ENCODE assay signal across 18 cellular contexts in the genomic region with DNA sequence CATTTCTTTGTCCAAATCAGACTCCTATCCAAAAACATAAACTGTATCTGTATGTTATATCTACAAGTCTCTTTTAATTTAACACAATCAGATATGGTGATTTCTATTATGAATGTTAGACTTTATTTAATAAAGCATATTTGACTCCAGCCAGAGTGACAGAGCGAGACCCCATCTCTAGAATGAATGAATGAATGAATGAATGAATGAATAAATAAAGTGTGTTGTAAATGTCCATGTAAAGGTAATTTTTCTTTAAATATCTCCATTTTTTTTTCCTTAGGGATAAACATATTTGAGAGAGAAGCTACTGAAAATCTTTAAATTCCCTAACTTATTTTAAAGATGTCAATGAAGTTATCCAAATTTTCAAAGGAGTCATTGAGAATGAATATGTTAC. TPM values are rescaled to one million over a fixed set of nuclear protein-coding genes. Genes with fewer than 3 reads are reported as not detected.
DNase-seq lines count a peak whose midpoint lies in the region; ATAC-seq, FAIRE-seq and TF ChIP-seq lines count a peak whose summit lies in the region.
"Had no signal": no experiment of that assay in that cellular context is flagged by ENCODE, and none has a peak within 500 bp of the region (broad histone marks: within the 10 kb centered on the region; RNA-seq: fewer than 3 reads in every experiment).

No MANE protein-coding gene starts in this region.

- no peaks in the 10 kb centered on the region for H4K20me1 ChIP-seq in HepG2 (ENCODE audit: insufficient read depth, low read length)
- H4K20me1 ChIP-seq in PC-9 (ENCODE audit: insufficient read depth) = no peaks in the 10 kb centered on the region
- no peaks in the 10 kb centered on the region for H4K20me1 ChIP-seq in K562 (replicated peaks; ENCODE audit: control insufficient read depth, insufficient read depth, low read length)

- 97% methylated on average over 1 of the region's 1 CpG for WGBS in HepG2 (ENCODE audit: low lambda C conversion rate)
- WGBS in right lobe of liver (ENCODE audit: insufficient coverage, low coverage, low lambda C conversion rate, missing lambda C conversion rate) = 92% methylated on average over 1 of the region's 1 CpG
- WGBS in K562 (ENCODE audit: insufficient coverage, low coverage, missing lambda C conversion rate) = 88% methylated on average over 1 of the region's 1 CpG

- H3K4me1 ChIP-seq in HepG2 (ENCODE audit: insufficient read depth, low read length) = peaks cover 5% of the 10 kb centered on the region; the same call in 1 of the 2 replicates
- H3K4me1 ChIP-seq in right lobe of liver = peaks cover 0 to 4% (median 0%) of the 10 kb centered on the region in 4 donors
- H3K4me1 ChIP-seq in PC-9 (replicated peaks; ENCODE audit: insufficient read depth) = peaks cover 26% of the 10 kb centered on the region
- H3K4me1 ChIP-seq in K562 (replicated peaks in 1 of 2; ENCODE audit: control insufficient read depth in 2 of 2, insufficient read depth in 2 of 2, low read length in 2 of 2) = no peaks in the 10 kb centered on the region
- H3K4me1 ChIP-seq: A549 had no signal

- H3K36me3 ChIP-seq in HepG2 (replicated peaks in 1 of 2; ENCODE audit: control insufficient read depth in 1 of 2, insufficient read depth in 2 of 2, low read length in 2 of 2) (peaks cover 1 to 13% of the 10 kb centered on the region in 2 experiments; a peak in 4 of 5 replicates), right lobe of liver (peaks cover 0 to 6% (median 2%) of the 10 kb centered on the region in 4 donors), PC-9 (ENCODE audit: low read depth) (no peaks in the 10 kb centered on the region; the same call in 1 of the 2 replicates), K562 (ENCODE audit: control insufficient read depth, insufficient read depth, low read length) (peaks cover 31% of the 10 kb centered on the region; the same call in 1 of the 3 replicates)

- H3F3A ChIP-seq in PC-9 (ENCODE audit: insufficient read depth, low read depth) = peaks cover 11% of the 10 kb centered on the region

- intact Hi-C loops in HepG2 (cut with micrococcal nuclease; ENCODE audit: unreplicated experiment) = no loop called here
- intact Hi-C loops in right lobe of liver (cut with DNase I) = no loop called here
- intact Hi-C loops in PC-9 (cut with micrococcal nuclease; ENCODE audit: unreplicated experiment) = no loop called here
- intact Hi-C loops in K562 (cut with micrococcal nuclease) = no loop called here

- H3K27me3 ChIP-seq in HepG2 (ENCODE audit: control insufficient read depth in 1 of 2, insufficient read depth in 2 of 2, low read length in 2 of 2) (no peaks in the 10 kb centered on the region; a peak in 1 of 5 replicates), right lobe of liver (no peaks in the 10 kb centered on the region), PC-9 (ENCODE audit: insufficient read depth, low read depth) (no peaks in the 10 kb centered on the region), K562 (ENCODE audit: control insufficient read depth in 2 of 2, insufficient read depth in 2 of 2, low read length in 2 of 2) (no peaks in the 10 kb centered on the region)

- H3K9me3 ChIP-seq in HepG2 (ENCODE audit: low read length) (no peaks in the 10 kb centered on the region), right lobe of liver (no peaks in the 10 kb centered on the region), PC-9 (ENCODE audit: insufficient read depth, low read depth) (no peaks in the 10 kb centered on the region), K562 (replicated peaks; ENCODE audit: control insufficient read depth, insufficient read depth, low read depth, low read length) (no peaks in the 10 kb centered on the region)
- H3K9me3 ChIP-seq: A549 had no signal

- TF ChIP-seq RAD21 in HepG2 (CRISPR knock-in tag; IDR thresholded peaks at IDR 0.05) = no peak
- no peak for TF ChIP-seq RAD21 in K562 (CRISPR knock-in tag; conservative IDR thresholded peaks at IDR 0.05 in 1 of 2, IDR thresholded peaks at IDR 0.05 in 1 of 2)

- DNase-seq in HepG2 (ENCODE audit: low spot score) (no peak), right lobe of liver (no peak), PC-9 (no peak), K562 (ENCODE audit: extremely low read depth in 1 of 4, low spot score in 3 of 4) (no peak), AG08395 (ENCODE audit: low spot score) (no peak), SKM-1 (lab: John Stamatoyannopoulos, UW; ENCODE audit: unreplicated experiment) (no peak)
- no peak for DNase-seq in stimulated activated CD4-positive, alpha-beta T cell treated with anti-CD3 and anti-CD28 coated beads, Interleukin-12 subunit alpha, Interleukin-12 subunit beta, amount 100 ng/mL, for 4 hours
- DNase-seq: 8988T; ACHN; C1 segment of cervical spinal cord; CD4-positive, alpha-beta memory T cell; COR-L47; DMS153; DND-41; H9; HFFc6 had no signal

- in situ Hi-C loops in HepG2 (cut with HindIII; ENCODE audit: extremely low pct_ligation_motif_present, low pct_unique_long_range_greater_than_20kb) = no loop called here
- in situ Hi-C loops in K562 (cut with MboI) = no loop called here

- H2AFZ ChIP-seq in HepG2 (ENCODE audit: low read length) (no peak overlapping the region), PC-9 (no peak overlapping the region), K562 (ENCODE audit: low read depth, low read length) (no peak overlapping the region)
- H2AFZ ChIP-seq: GM23338 had no signal

- ATAC-seq in HepG2 = no peak
- no peak for ATAC-seq in right lobe of liver
- no peak for ATAC-seq in K562
- ATAC-seq: A549, GM23338 had no signal

- TF ChIP-seq CTCF in HepG2 (CRISPR knock-in tag; IDR thresholded peaks at IDR 0.05) (no peak), right lobe of liver (IDR thresholded peaks at IDR 0.05) (no peak), PC-9 (conservative IDR thresholded peaks at IDR 0.05) (no peak), K562 (IDR thresholded peaks at IDR 0.05 in 2 of 3, conservative IDR thresholded peaks at IDR 0.05 in 1 of 3; ENCODE audit: insufficient read depth in 2 of 3, low read depth in 1 of 3, low read length in 3 of 3) (no peak)

- H3K4me2 ChIP-seq in HepG2 (ENCODE audit: low read depth, low read length) (no peak overlapping the region), PC-9 (peak overlapping the region; percentile 74), K562 (ENCODE audit: insufficient read depth, low read length) (no peak overlapping the region)
- H3K4me2 ChIP-seq: A549, GM23338 had no signal

- CTCF ChIA-PET in HepG2 (lab: Yijun Ruan, JAX; ENCODE audit: low intra/inter-chr PET ratio, low total read pairs) (no interaction called here), PC-9 (lab: Charles Lee) (no interaction called here), K562 (lab: Yijun Ruan, JAX; ENCODE audit: low intra/inter-chr PET ratio) (no interaction called here)

- H3K4me3 ChIP-seq in HepG2 (replicated peaks in 1 of 3; ENCODE audit: insufficient read depth in 1 of 3, low read depth in 2 of 3, low read length in 3 of 3) (no peak overlapping the region), right lobe of liver (no peak overlapping the region), PC-9 (no peak overlapping the region), K562 (no peak overlapping the region)
- H3K4me3 ChIP-seq: A549, GM23338 had no signal

- no peak overlapping the region for H3K27ac ChIP-seq in HepG2 (ENCODE audit: extremely low read length, insufficient read depth, low read length)
- H3K27ac ChIP-seq in right lobe of liver = no peak overlapping the region
- peak overlapping the region; percentile 89 for H3K27ac ChIP-seq in PC-9
- H3K27ac ChIP-seq in K562 (ENCODE audit: extremely low read depth, low read depth, low read length) = no peak overlapping the region
- H3K27ac ChIP-seq: A549 had no signal

- POLR2A ChIA-PET in HepG2 (lab: Yijun Ruan, JAX) = no interaction called here
- POLR2A ChIA-PET in PC-9 (lab: Charles Lee; ENCODE audit: unreplicated experiment) = no interaction called here
- POLR2A ChIA-PET in K562 (lab: Yijun Ruan, JAX) = no interaction called here

- H3K9ac ChIP-seq in HepG2 (ENCODE audit: insufficient read depth, low read depth, low read length) = no peak overlapping the region
- no peak overlapping the region for H3K9ac ChIP-seq in K562 (ENCODE audit: insufficient read depth in 1 of 2, low read depth in 2 of 2, low read length in 2 of 2)

- TF ChIP-seq EP300 in HepG2 (IDR thresholded peaks at IDR 0.05; ENCODE audit: low read depth in 2 of 2, low read length in 2 of 2) = no peak
- TF ChIP-seq EP300 in HepG2 (CRISPR knock-in tag; IDR thresholded peaks at IDR 0.05; ENCODE audit: borderline replicate concordance) = no peak
- TF ChIP-seq EP300 in K562 (IDR thresholded peaks at IDR 0.05; ENCODE audit: low read length) = no peak

- TF ChIP-seq POLR2A in HepG2 (IDR thresholded peaks at IDR 0.05; ENCODE audit: insufficient read depth in 1 of 2, low read depth in 2 of 2, low read length in 2 of 2) = no peak
- no peak for TF ChIP-seq POLR2A in right lobe of liver (IDR thresholded peaks at IDR 0.05)
- no peak for TF ChIP-seq POLR2A in K562 (conservative IDR thresholded peaks at IDR 0.05)

- BruUV-seq in HepG2 (replicated peaks; lab: Mats Ljungman, UMichigan) (no TSS peak), PC-9 (replicated peaks; lab: Mats Ljungman, UMichigan) (no TSS peak), K562 (replicated peaks; lab: Mats Ljungman, UMichigan) (no TSS peak)

- no peaks in the 10 kb centered on the region for H3K79me2 ChIP-seq in HepG2 (ENCODE audit: insufficient read depth, low read length)
- no peaks in the 10 kb centered on the region for H3K79me2 ChIP-seq in PC-9 (ENCODE audit: low read depth)
- no peaks in the 10 kb centered on the region for H3K79me2 ChIP-seq in K562 (ENCODE audit: control insufficient read depth, insufficient read depth, low read length)

- H3K9me2 ChIP-seq in PC-9 (ENCODE audit: insufficient read depth) = no peaks in the 10 kb centered on the region

- FAIRE-seq in HepG2 (lab: Jason Lieb, UNC) (no peak), K562 (lab: Jason Lieb, UNC) (no peak)
- FAIRE-seq: A549 had no signal

- H3K9me1 ChIP-seq in K562 (ENCODE audit: control insufficient read depth, insufficient read depth, low read length) = no peaks in the 10 kb centered on the region

RNA-seq across cellular contexts. Expression of a gene that starts 18.1 kb away (rescaled TPM):
- total RNA-seq in HepG2 (2016; rRNA removed; fragmentation: Illumina TruSeq; extraction: Trizol) (98.4 and 263 TPM in 2 replicates), right lobe of liver (10 to 100 TPM; 28.4 to 41.2 (median 34.4) TPM), PC-9 (2021) (34.0 and 35.3 TPM in 2 replicates), K562 (2014; rRNA removed) (43.8 and 49.6 TPM in 2 replicates), K562 (2014; rRNA removed; fragmentation: Illumina TruSeq; extraction: Trizol) (44.9 and 46.0 TPM in 2 replicates), K562 (2015; rRNA removed; fragmentation: Illumina TruSeq; extraction: Trizol) (41.3 and 42.4 TPM in 2 replicates), K562 (2021) (64.0 and 64.8 TPM in 2 replicates)
- total RNA-seq in HepG2 (2016; cell fraction: cytosol; rRNA removed; fragmentation: Illumina TruSeq; extraction: Trizol; ENCODE audit: low read depth) = 20.5 and 24.5 TPM in 2 replicates
- 83.4 and 264 TPM in 2 replicates for total RNA-seq in HepG2 (2016; cell fraction: insoluble cytoplasmic fraction; rRNA removed; fragmentation: Illumina TruSeq; extraction: Trizol)
- total RNA-seq in HepG2 (2016; cell fraction: membrane; rRNA removed; fragmentation: Illumina TruSeq; extraction: Trizol) = 60.1 and 67.9 TPM in 2 replicates
- total RNA-seq in HepG2 (2016; cell fraction: nucleus; rRNA removed; fragmentation: Illumina TruSeq; extraction: Trizol) = 196 and 225 TPM in 2 replicates
- polyA plus RNA-seq in HepG2 (2011; rRNA removed) (123 and 180 TPM in 2 replicates), K562 (2011; rRNA removed) (62.1 and 83.3 TPM in 2 replicates), K562 (2014; fragmentation: Illumina TruSeq; extraction: Trizol) (53.7 and 68.0 TPM in 2 replicates), K562 (2014; fragmentation: Nextera tagmentation; extraction: Ambion mirVana) (10 to 100 TPM; 12.0 to 25.9 TPM), K562 (2014; rRNA removed) (40.8 and 47.8 TPM in 2 replicates)
- polyA plus RNA-seq in HepG2 (2011; cell fraction: cytosol; rRNA removed) = 120 and 133 TPM in 2 replicates
- polyA plus RNA-seq in HepG2 (2011; cell fraction: nucleus; rRNA removed) = 113 and 161 TPM in 2 replicates
- polyA plus RNA-seq in HepG2 (2012) = 117 and 149 TPM in 2 replicates
- 15.9 and 16.2 TPM in 2 replicates for polyA plus RNA-seq in HepG2 (2016; cell fraction: cytosol; fragmentation: Illumina TruSeq; extraction: Trizol; ENCODE audit: low read depth)
- 74.3 and 86.8 TPM in 2 replicates for polyA plus RNA-seq in HepG2 (2016; cell fraction: insoluble cytoplasmic fraction; fragmentation: Illumina TruSeq; extraction: Trizol; ENCODE audit: low read depth)
- polyA plus RNA-seq in HepG2 (2016; cell fraction: membrane; fragmentation: Illumina TruSeq; extraction: Trizol; ENCODE audit: low read depth) = 36.1 and 41.4 TPM in 2 replicates
- 186 and 203 TPM in 2 replicates for polyA plus RNA-seq in HepG2 (2016; cell fraction: nucleus; fragmentation: Illumina TruSeq; extraction: Trizol; ENCODE audit: insufficient read depth, low read depth)
- polyA minus RNA-seq in HepG2 (2011; rRNA and poly(A)+ RNA removed; ENCODE audit: low replicate concordance) = 217 and 608 TPM in 2 replicates
- 136 and 168 TPM in 2 replicates for polyA minus RNA-seq in HepG2 (2011; cell fraction: cytosol; rRNA and poly(A)+ RNA removed)
- 114 and 141 TPM in 2 replicates for polyA minus RNA-seq in HepG2 (2011; cell fraction: nucleus; rRNA and poly(A)+ RNA removed)
- total RNA-seq in K562 (2011; cell fraction: chromatin; rRNA removed; ENCODE audit: low replicate concordance) = 22.7 and 31.3 TPM in 2 replicates
- 22.3 and 28.0 TPM in 2 replicates for total RNA-seq in K562 (2011; cell fraction: nucleolus; rRNA removed)
- total RNA-seq in K562 (2011; cell fraction: nucleoplasm; rRNA removed) = 25.1 and 29.5 TPM in 2 replicates
- 50.0 and 61.4 TPM in 2 replicates for polyA plus RNA-seq in K562 (2011; cell fraction: cytosol; rRNA removed)
- 127 and 162 TPM in 2 replicates for polyA plus RNA-seq in K562 (2011; cell fraction: nucleus; rRNA removed)
- 27.1 and 35.3 TPM in 2 replicates for polyA plus RNA-seq in K562 (2012)
- 76.7 and 98.8 TPM in 2 replicates for polyA minus RNA-seq in K562 (2011; rRNA and poly(A)+ RNA removed)
- 42.9 and 46.0 TPM in 2 replicates for polyA minus RNA-seq in K562 (2011; cell fraction: cytosol; rRNA and poly(A)+ RNA removed)
- polyA minus RNA-seq in K562 (2011; cell fraction: nucleus; rRNA and poly(A)+ RNA removed) = 30.8 and 57.2 TPM in 2 replicates

RNA-seq across cellular contexts. Expression of a gene that starts 19.1 kb away (rescaled TPM):
- total RNA-seq in HepG2 (2016; rRNA removed; fragmentation: Illumina TruSeq; extraction: Trizol) (42.2 and 60.0 TPM in 2 replicates), right lobe of liver (10 to 100 TPM; 15.5 to 24.3 (median 19.1) TPM), PC-9 (2021) (18.1 and 19.8 TPM in 2 replicates), K562 (2014; rRNA removed) (10.4 and 17.4 TPM in 2 replicates), K562 (2014; rRNA removed; fragmentation: Illumina TruSeq; extraction: Trizol) (15.2 TPM in 2 replicates), K562 (2015; rRNA removed; fragmentation: Illumina TruSeq; extraction: Trizol) (14.5 and 15.9 TPM in 2 replicates), K562 (2021) (17.1 and 19.8 TPM in 2 replicates)
- 7.7 and 8.3 TPM in 2 replicates for total RNA-seq in HepG2 (2016; cell fraction: cytosol; rRNA removed; fragmentation: Illumina TruSeq; extraction: Trizol; ENCODE audit: low read depth)
- total RNA-seq in HepG2 (2016; cell fraction: insoluble cytoplasmic fraction; rRNA removed; fragmentation: Illumina TruSeq; extraction: Trizol) = 40.2 and 59.3 TPM in 2 replicates
- 22.9 and 26.8 TPM in 2 replicates for total RNA-seq in HepG2 (2016; cell fraction: membrane; rRNA removed; fragmentation: Illumina TruSeq; extraction: Trizol)
- 56.0 and 68.7 TPM in 2 replicates for total RNA-seq in HepG2 (2016; cell fraction: nucleus; rRNA removed; fragmentation: Illumina TruSeq; extraction: Trizol)
- polyA plus RNA-seq in HepG2 (2011; rRNA removed) (39.3 and 53.3 TPM in 2 replicates), K562 (2011; rRNA removed) (25.8 and 26.0 TPM in 2 replicates), K562 (2014; fragmentation: Illumina TruSeq; extraction: Trizol) (21.6 and 22.9 TPM in 2 replicates), K562 (2014; fragmentation: Nextera tagmentation; extraction: Ambion mirVana) (10 to 100 TPM; 16.3 to 24.3 TPM), K562 (2014; rRNA removed) (12.6 and 17.3 TPM in 2 replicates)
- polyA plus RNA-seq in HepG2 (2011; cell fraction: cytosol; rRNA removed) = 37.4 and 40.2 TPM in 2 replicates
- 23.9 and 27.6 TPM in 2 replicates for polyA plus RNA-seq in HepG2 (2011; cell fraction: nucleus; rRNA removed)
- polyA plus RNA-seq in HepG2 (2012) = 27.8 and 33.4 TPM in 2 replicates
- polyA plus RNA-seq in HepG2 (2016; cell fraction: cytosol; fragmentation: Illumina TruSeq; extraction: Trizol; ENCODE audit: low read depth) = 7.2 and 7.5 TPM in 2 replicates
- polyA plus RNA-seq in HepG2 (2016; cell fraction: insoluble cytoplasmic fraction; fragmentation: Illumina TruSeq; extraction: Trizol; ENCODE audit: low read depth) = 36.4 and 37.1 TPM in 2 replicates
- polyA plus RNA-seq in HepG2 (2016; cell fraction: membrane; fragmentation: Illumina TruSeq; extraction: Trizol; ENCODE audit: low read depth) = 15.5 and 17.6 TPM in 2 replicates
- polyA plus RNA-seq in HepG2 (2016; cell fraction: nucleus; fragmentation: Illumina TruSeq; extraction: Trizol; ENCODE audit: insufficient read depth, low read depth) = 65.4 and 68.8 TPM in 2 replicates
- 68.6 and 112 TPM in 2 replicates for polyA minus RNA-seq in HepG2 (2011; rRNA and poly(A)+ RNA removed; ENCODE audit: low replicate concordance)
- 36.2 and 43.2 TPM in 2 replicates for polyA minus RNA-seq in HepG2 (2011; cell fraction: cytosol; rRNA and poly(A)+ RNA removed)
- polyA minus RNA-seq in HepG2 (2011; cell fraction: nucleus; rRNA and poly(A)+ RNA removed) = 32.1 and 37.8 TPM in 2 replicates
- total RNA-seq in K562 (2011; cell fraction: chromatin; rRNA removed; ENCODE audit: low replicate concordance) = 35.6 and 41.6 TPM in 2 replicates
- total RNA-seq in K562 (2011; cell fraction: nucleolus; rRNA removed) = 35.9 and 36.1 TPM in 2 replicates
- 33.6 and 38.7 TPM in 2 replicates for total RNA-seq in K562 (2011; cell fraction: nucleoplasm; rRNA removed)
- 25.1 and 28.4 TPM in 2 replicates for polyA plus RNA-seq in K562 (2011; cell fraction: cytosol; rRNA removed)
- 25.5 and 28.7 TPM in 2 replicates for polyA plus RNA-seq in K562 (2011; cell fraction: nucleus; rRNA removed)
- 13.6 and 17.2 TPM in 2 replicates for polyA plus RNA-seq in K562 (2012)
- polyA minus RNA-seq in K562 (2011; rRNA and poly(A)+ RNA removed) = 24.1 and 28.6 TPM in 2 replicates
- 22.2 and 23.4 TPM in 2 replicates for polyA minus RNA-seq in K562 (2011; cell fraction: cytosol; rRNA and poly(A)+ RNA removed)
- polyA minus RNA-seq in K562 (2011; cell fraction: nucleus; rRNA and poly(A)+ RNA removed) = 22.6 and 27.7 TPM in 2 replicates
